ENCODE assay signal across 16 cellular contexts in the genomic region with DNA sequence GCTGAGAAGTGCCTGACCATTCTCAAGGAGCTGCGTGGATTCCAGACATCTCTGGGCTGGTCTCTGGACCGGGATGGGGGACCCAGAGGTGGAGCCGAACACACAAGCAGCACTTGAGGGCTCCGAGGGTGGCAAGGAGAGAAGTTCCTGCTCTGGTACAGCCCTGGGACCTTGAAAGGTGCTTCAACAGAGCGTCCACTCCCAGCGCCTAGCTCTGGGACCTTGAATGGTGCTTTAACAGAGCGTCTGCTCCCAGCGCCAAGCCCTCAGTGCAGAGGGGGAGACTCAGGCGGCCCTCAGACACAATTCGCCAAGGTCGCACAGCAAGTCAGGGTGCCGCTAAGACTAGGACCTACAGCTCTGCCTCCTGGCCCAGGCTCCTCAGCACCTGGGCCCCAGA. TPM values are rescaled to one million over a fixed set of nuclear protein-coding genes. Genes with fewer than 3 reads are reported as not detected.
A peak's percentile ranks its signal among the peaks of the same experiment; 100 is the strongest.
DNase-seq lines count a peak whose midpoint lies in the region; ATAC-seq and TF ChIP-seq lines count a peak whose summit lies in the region.
"Had no signal": no experiment of that assay in that cellular context is flagged by ENCODE, and none has a peak within 500 bp of the region (broad histone marks: within the 10 kb centered on the region; RNA-seq: fewer than 3 reads in every experiment).

No MANE protein-coding gene starts in this region.

- TF ChIP-seq EP300 in stomach (IDR thresholded peaks at IDR 0.05) = no peak

- DNase-seq in HuH-7.5 (ENCODE audit: low spot score) (peak; percentile 51), WTC11 (ENCODE audit: low spot score) (no peak), esophagus squamous epithelium (lab: John Stamatoyannopoulos, UW) (no peak), stomach (no peak)
- no peak for DNase-seq in naive thymus-derived CD4-positive, alpha-beta T cell
- no peak for DNase-seq in stimulated activated CD4-positive, alpha-beta T cell treated with anti-CD3 and anti-CD28 coated beads, Interleukin-1b, Interleukin-23, amount 100 ng/mL, for 48 hours
- DNase-seq: BE2C; CD8-positive, alpha-beta T cell; H7; NCI-H187 treated with DMSO at 0.1 percent for 48 hours; NCI-H2171 treated with DMSO at 0.1 percent for 48 hours; NCI-H82; SHP77 treated with DMSO at 0.1 percent for 48 hours had no signal

- H3K4me3 ChIP-seq in esophagus squamous epithelium = no peak overlapping the region
- peak overlapping the region in 1 of 4 donors; percentile 36 for H3K4me3 ChIP-seq in stomach
- H3K4me3 ChIP-seq in naive thymus-derived CD4-positive, alpha-beta T cell (ENCODE audit: low read length) = no peak overlapping the region

- TF ChIP-seq POLR2A in esophagus squamous epithelium (IDR thresholded peaks at IDR 0.05) (no peak), stomach (IDR thresholded peaks at IDR 0.05) (no peak)

- H3K27ac ChIP-seq in esophagus squamous epithelium = peak overlapping the region in 3 of 4 donors; percentile 68 to 78 (median 70)
- peak overlapping the region in 3 of 5 donors; percentile 63 to 83 (median 79) for H3K27ac ChIP-seq in stomach
- no peak overlapping the region for H3K27ac ChIP-seq in naive thymus-derived CD4-positive, alpha-beta T cell (ENCODE audit: low read depth, low read length)
- H3K27ac ChIP-seq: KMS-11 had no signal

- TF ChIP-seq CTCF in WTC11 (IDR thresholded peaks at IDR 0.05) = no peak
- no peak for TF ChIP-seq CTCF in esophagus squamous epithelium (IDR thresholded peaks at IDR 0.05)
- no peak for TF ChIP-seq CTCF in stomach (IDR thresholded peaks at IDR 0.05)

- no CpG with 5 or more reads among the region's 12 CpGs for WGBS in esophagus squamous epithelium, 2 donors
- 68 to 86% (median 82%) methylated on average over 5 to 12 of the region's 12 CpGs for WGBS in stomach, 5 donors

- POLR2A ChIA-PET in WTC11 (lab: Charles Lee) = interaction anchor here (0.9 to 1.6 kb wide), 2 partner anchors 11 to 29 kb away, joined by 4 to 5 read pairs; a partner anchor contains a TSS
- POLR2A ChIA-PET in naive thymus-derived CD4-positive, alpha-beta T cell (lab: Charles Lee) = interaction anchor here (1.2 to 1.8 kb wide), 2 partner anchors 29 to 268 kb away, joined by 3 to 9 read pairs; a partner anchor contains a TSS

- no peaks in the 10 kb centered on the region for H3K36me3 Mint-ChIP-seq in WTC11
- no peaks in the 10 kb centered on the region for H3K36me3 Mint-ChIP-seq in naive thymus-derived CD4-positive, alpha-beta T cell
- H3K36me3 Mint-ChIP-seq: CD8-positive, alpha-beta T cell had no signal

- no peaks in the 10 kb centered on the region for H3K9me3 Mint-ChIP-seq in WTC11
- H3K9me3 Mint-ChIP-seq in naive thymus-derived CD4-positive, alpha-beta T cell = peaks cover 0 to 3% (median 0%) of the 10 kb centered on the region in 11 donors
- H3K9me3 Mint-ChIP-seq: CD8-positive, alpha-beta T cell had no signal

- H3K27ac Mint-ChIP-seq in WTC11 = no peak overlapping the region
- H3K27ac Mint-ChIP-seq in naive thymus-derived CD4-positive, alpha-beta T cell = no peak overlapping the region
- H3K27ac Mint-ChIP-seq: CD8-positive, alpha-beta T cell had no signal

- intact Hi-C loops in esophagus squamous epithelium (cut with DNase I) = no loop called here
- intact Hi-C loops in stomach (cut with DNase I; ENCODE audit: low total_unique reads) = no loop called here
- intact Hi-C loops in naive thymus-derived CD4-positive, alpha-beta T cell (cut with micrococcal nuclease) = no loop called here

- peaks cover 26% of the 10 kb centered on the region for H3K4me1 Mint-ChIP-seq in WTC11
- peaks cover 0 to 5% (median 4%) of the 10 kb centered on the region in 7 donors for H3K4me1 Mint-ChIP-seq in naive thymus-derived CD4-positive, alpha-beta T cell

- no peaks in the 10 kb centered on the region for H3K36me3 ChIP-seq in esophagus squamous epithelium
- no peaks in the 10 kb centered on the region for H3K36me3 ChIP-seq in stomach
- no peaks in the 10 kb centered on the region for H3K36me3 ChIP-seq in naive thymus-derived CD4-positive, alpha-beta T cell (ENCODE audit: control insufficient read depth in 2 of 3, insufficient read depth in 3 of 3, low read length in 3 of 3)
- H3K36me3 ChIP-seq: BE2C had no signal

- peaks cover 6 to 15% (median 7%) of the 10 kb centered on the region in 3 donors for H3K4me1 ChIP-seq in esophagus squamous epithelium
- H3K4me1 ChIP-seq in stomach = peaks cover 0 to 46% (median 24%) of the 10 kb centered on the region in 4 donors
- peaks cover 4 to 5% of the 10 kb centered on the region in 2 donors for H3K4me1 ChIP-seq in naive thymus-derived CD4-positive, alpha-beta T cell (ENCODE audit: control insufficient read depth in 2 of 2, insufficient read depth in 2 of 2, low read length in 2 of 2)

- ATAC-seq in WTC11 = no peak
- ATAC-seq in naive thymus-derived CD4-positive, alpha-beta T cell = no peak
- no peak for ATAC-seq in GM18517 (IDR thresholded peaks at IDR 0.05; ENCODE audit: unreplicated experiment)
- ATAC-seq: CD8-positive, alpha-beta T cell had no signal

- CTCF ChIA-PET in WTC11 (lab: Charles Lee) = interaction anchor here (0.9 to 4.1 kb wide), 9 partner anchors 8 to 268 kb away, joined by 3 to 51 read pairs (median 27); a partner anchor contains a TSS
- CTCF ChIA-PET in naive thymus-derived CD4-positive, alpha-beta T cell (lab: Charles Lee) = interaction anchor here (2.0 to 4.5 kb wide), 2 partner anchors 11 to 268 kb away, joined by 9 to 32 read pairs; a partner anchor contains a TSS

- peaks cover 0 to 82% (median 0%) of the 10 kb centered on the region in 4 donors for H3K27me3 ChIP-seq in esophagus squamous epithelium
- H3K27me3 ChIP-seq in stomach = peaks cover 0 to 57% (median 40%) of the 10 kb centered on the region in 3 donors
- H3K27me3 ChIP-seq in naive thymus-derived CD4-positive, alpha-beta T cell (ENCODE audit: control insufficient read depth in 2 of 2, insufficient read depth in 2 of 2, low read length in 2 of 2) = no peaks in the 10 kb centered on the region

- H3K9me3 ChIP-seq in esophagus squamous epithelium (no peaks in the 10 kb centered on the region), stomach (no peaks in the 10 kb centered on the region)
- H3K9me3 ChIP-seq in naive thymus-derived CD4-positive, alpha-beta T cell (ENCODE audit: control insufficient read depth in 2 of 3, low read length in 3 of 3) = no peaks in the 10 kb centered on the region
- H3K9me3 ChIP-seq: BE2C had no signal

- peaks cover 27% of the 10 kb centered on the region for H3K27me3 Mint-ChIP-seq in WTC11 (ENCODE audit: low read depth)
- peaks cover 13 to 44% (median 34%) of the 10 kb centered on the region in 5 donors for H3K27me3 Mint-ChIP-seq in naive thymus-derived CD4-positive, alpha-beta T cell

- peak overlapping the region; percentile 49 for H3K4me3 Mint-ChIP-seq in WTC11
- peak overlapping the region in 3 of 10 donors; percentile 11 to 52 (median 21) for H3K4me3 Mint-ChIP-seq in naive thymus-derived CD4-positive, alpha-beta T cell
- H3K4me3 Mint-ChIP-seq: CD8-positive, alpha-beta T cell had no signal

TF ChIP-seq in WTC11, 78 proteins besides CTCF, POLR2A, EP300 and RAD21 (continues in another document):
- TF ChIP-seq, protein P1, sequence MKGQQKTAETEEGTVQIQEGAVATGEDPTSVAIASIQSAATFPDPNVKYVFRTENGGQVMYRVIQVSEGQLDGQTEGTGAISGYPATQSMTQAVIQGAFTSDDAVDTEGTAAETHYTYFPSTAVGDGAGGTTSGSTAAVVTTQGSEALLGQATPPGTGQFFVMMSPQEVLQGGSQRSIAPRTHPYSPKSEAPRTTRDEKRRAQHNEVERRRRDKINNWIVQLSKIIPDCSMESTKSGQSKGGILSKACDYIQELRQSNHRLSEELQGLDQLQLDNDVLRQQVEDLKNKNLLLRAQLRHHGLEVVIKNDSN (CRISPR knock-in tag; IDR thresholded peaks at IDR 0.05) = no peak
- TF ChIP-seq, protein P2, sequence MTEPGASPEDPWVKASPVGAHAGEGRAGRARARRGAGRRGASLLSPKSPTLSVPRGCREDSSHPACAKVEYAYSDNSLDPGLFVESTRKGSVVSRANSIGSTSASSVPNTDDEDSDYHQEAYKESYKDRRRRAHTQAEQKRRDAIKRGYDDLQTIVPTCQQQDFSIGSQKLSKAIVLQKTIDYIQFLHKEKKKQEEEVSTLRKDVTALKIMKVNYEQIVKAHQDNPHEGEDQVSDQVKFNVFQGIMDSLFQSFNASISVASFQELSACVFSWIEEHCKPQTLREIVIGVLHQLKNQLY (CRISPR knock-in tag; IDR thresholded peaks at IDR 0.05) = no peak
- no peak for TF ChIP-seq MYBL2 (CRISPR knock-in tag; IDR thresholded peaks at IDR 0.05)
- TF ChIP-seq ZNF138 (CRISPR knock-in tag; conservative IDR thresholded peaks at IDR 0.05) = no peak
- no peak for TF ChIP-seq OVOL2 (CRISPR knock-in tag; IDR thresholded peaks at IDR 0.05; ENCODE audit: borderline replicate concordance)
- TF ChIP-seq NFE2L1 (CRISPR knock-in tag; IDR thresholded peaks at IDR 0.05) = no peak

RNA-seq across cellular contexts. Expression of a gene that starts 10.6 kb away (rescaled TPM):
- total RNA-seq in WTC11 (2021) = 0.27 to 0.79 TPM (median 0.44 TPM) in 3 replicates
- under 1 TPM in 1 of 4 donors, not detected in 3; 0.38 TPM for total RNA-seq in esophagus squamous epithelium
- 1 to 10 TPM in 1 of 5 donors, under 1 TPM in 1, not detected in 3; 0.89 to 1.7 TPM for total RNA-seq in stomach
- polyA plus RNA-seq in stomach = under 1 TPM in 2 of 3 donors, not detected in 1; 0.25 to 0.50 TPM
- total RNA-seq in naive thymus-derived CD4-positive, alpha-beta T cell = under 1 TPM in 1 of 5 experiments, not detected in 4; 0.53 TPM
- not detected for polyA plus RNA-seq in naive thymus-derived CD4-positive, alpha-beta T cell
- total RNA-seq: CD8-positive, alpha-beta T cell; H7; NCI-H460 had no signal

RNA-seq across cellular contexts. Expression of a gene that starts 28.5 kb away (rescaled TPM):
- total RNA-seq in WTC11 (2021) (131 to 137 TPM (median 135 TPM) in 3 replicates), esophagus squamous epithelium (10 to 100 TPM; 39.3 to 66.4 (median 54.2) TPM), stomach (10 to 100 TPM; 18.8 to 50.9 (median 29.7) TPM)
- 10 to 100 TPM; 51.8 to 66.8 (median 53.4) TPM for polyA plus RNA-seq in stomach
- 10 to 100 TPM; 23.5 to 64.1 (median 24.0) TPM for total RNA-seq in naive thymus-derived CD4-positive, alpha-beta T cell
- polyA plus RNA-seq in naive thymus-derived CD4-positive, alpha-beta T cell = 10 to 100 TPM; 83.2 to 89.3 TPM

RNA-seq across cellular contexts. Expression of a gene that starts 38.6 kb away (rescaled TPM):
- total RNA-seq in WTC11 (2021) = 30.2 to 36.6 TPM (median 35.3 TPM) in 3 replicates
- total RNA-seq in esophagus squamous epithelium = 1 to 10 TPM; 2.9 to 5.5 (median 4.8) TPM
- total RNA-seq in stomach = 10 to 100 TPM in 1 of 5 donors, 1 to 10 TPM in 4; 3.9 to 14.3 (median 7.0) TPM
- 10 to 100 TPM in 1 of 3 donors, 1 to 10 TPM in 2; 2.0 to 10.1 (median 5.8) TPM for polyA plus RNA-seq in stomach
- 10 to 100 TPM in 3 of 5 experiments, 1 to 10 TPM in 2; 6.0 to 18.9 (median 12.0) TPM for total RNA-seq in naive thymus-derived CD4-positive, alpha-beta T cell
- 1 to 10 TPM; 2.7 to 6.2 TPM for polyA plus RNA-seq in naive thymus-derived CD4-positive, alpha-beta T cell

RNA-seq across cellular contexts. Expression of a gene that starts 56.5 kb away (rescaled TPM):
- total RNA-seq in WTC11 (2021) (6.7 to 7.8 TPM (median 6.8 TPM) in 3 replicates), esophagus squamous epithelium (10 to 100 TPM in 1 of 4 donors, 1 to 10 TPM in 3; 6.3 to 17.2 (median 8.8) TPM), stomach (10 to 100 TPM in 1 of 5 donors, 1 to 10 TPM in 3, under 1 TPM in 1; 0.58 to 11.2 (median 6.4) TPM)
- polyA plus RNA-seq in stomach = 1 to 10 TPM; 7.3 to 9.8 (median 9.3) TPM
- total RNA-seq in naive thymus-derived CD4-positive, alpha-beta T cell = 10 to 100 TPM; 10.6 to 27.3 (median 18.6) TPM
- 1 to 10 TPM; 5.2 to 8.4 TPM for polyA plus RNA-seq in naive thymus-derived CD4-positive, alpha-beta T cell
